ENCODE assay signal across 20 cellular contexts in the genomic region with DNA sequence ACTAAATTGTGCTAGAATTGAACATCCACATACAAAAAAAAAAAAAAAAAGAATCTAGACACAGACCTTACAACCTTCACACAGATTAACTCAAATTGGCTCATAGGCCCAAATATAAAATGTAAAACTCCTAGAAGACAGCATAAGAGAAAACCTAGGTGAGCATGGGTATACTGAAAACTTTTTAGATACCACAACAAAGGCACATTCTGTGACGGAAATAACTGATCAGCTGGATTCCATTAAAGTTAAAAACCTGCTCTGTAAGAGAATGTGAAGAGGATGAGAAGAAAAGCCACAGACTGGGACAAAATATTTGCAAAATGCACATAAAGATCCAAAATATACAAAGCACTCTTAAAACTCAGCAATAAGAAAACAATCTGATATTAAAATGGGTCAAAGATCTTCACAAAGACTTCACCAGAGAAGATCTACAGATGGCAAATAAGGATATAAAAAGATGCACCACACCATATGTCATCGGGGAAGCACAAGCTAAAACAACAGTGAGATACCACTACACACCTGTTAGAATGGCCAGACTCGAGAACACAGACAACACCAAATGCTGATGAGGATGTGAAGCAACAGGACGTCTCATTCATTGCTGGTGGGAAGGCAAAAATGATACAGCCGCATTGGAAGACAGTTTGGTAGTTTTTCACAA.
"Had no signal": no experiment of that assay in that cellular context is flagged by ENCODE, and none has a peak within 500 bp of the region (broad histone marks: within the 10 kb centered on the region; RNA-seq: fewer than 3 reads in every experiment).

No MANE protein-coding gene starts in this region.

- H3K27me3 ChIP-seq: adrenal gland, cardiac muscle cell, gastrocnemius medialis, right atrium auricular region, suprapubic skin had no signal

- H3K4me3 ChIP-seq: adrenal gland, cardiac muscle cell, gastrocnemius medialis, mucosa of descending colon, right atrium auricular region, suprapubic skin had no signal

- H3K27ac ChIP-seq: adrenal gland, cardiac muscle cell, epithelial cell of prostate, gastrocnemius medialis, right atrium auricular region, suprapubic skin had no signal

- ATAC-seq: gastrocnemius medialis; left colon; mucosa of descending colon; stimulated activated naive CD8-positive, alpha-beta T cell treated with anti-CD3 and anti-CD28 coated beads, Interleukin-15, Interleukin-2, amounts not matched to agents 100 U/mL and 50 U/mL, for 24 hours; WTC11 had no signal

- H3K9me3 ChIP-seq: adrenal gland, gastrocnemius medialis, mucosa of descending colon, right atrium auricular region, suprapubic skin had no signal

- H3K36me3 ChIP-seq: adrenal gland, cardiac muscle cell, gastrocnemius medialis, right atrium auricular region, suprapubic skin had no signal

- DNase-seq: activated CD4-positive, alpha-beta T cell treated with anti-CD3 and anti-CD28 coated beads for 4 hours; activated CD8-positive, alpha-beta memory T cell treated with anti-CD3 and anti-CD28 coated beads for 24 hours; activated gamma-delta T cell treated with Interleukin-2 at 50 U/mL for 16 hours; adrenal gland; gastrocnemius medialis; left colon; mucosa of descending colon; nucleus accumbens; small intestine; stimulated activated CD4-positive, alpha-beta T cell treated with anti-CD3 and anti-CD28 coated beads, Interleukin-4, amount 100 ng/mL, for 4 hours; stimulated activated CD8-positive, alpha-beta memory T cell treated with anti-CD3 and anti-CD28 coated beads, Interleukin-4, amount 100 ng/mL, for 48 hours; stimulated activated naive CD8-positive, alpha-beta T cell treated with anti-CD3 and anti-CD28 coated beads, Interleukin-15, Interleukin-2, amounts not matched to agents 100 U/mL and 50 U/mL, for 24 hours; T-helper 2 cell; trophoblast cell had no signal

- H3K4me1 ChIP-seq: adrenal gland, gastrocnemius medialis, right atrium auricular region, suprapubic skin had no signal

- FAIRE-seq: small intestine, TTC549 had no signal
